21 cellular contexts compared by ENCODE assay signal in the genomic region with DNA sequence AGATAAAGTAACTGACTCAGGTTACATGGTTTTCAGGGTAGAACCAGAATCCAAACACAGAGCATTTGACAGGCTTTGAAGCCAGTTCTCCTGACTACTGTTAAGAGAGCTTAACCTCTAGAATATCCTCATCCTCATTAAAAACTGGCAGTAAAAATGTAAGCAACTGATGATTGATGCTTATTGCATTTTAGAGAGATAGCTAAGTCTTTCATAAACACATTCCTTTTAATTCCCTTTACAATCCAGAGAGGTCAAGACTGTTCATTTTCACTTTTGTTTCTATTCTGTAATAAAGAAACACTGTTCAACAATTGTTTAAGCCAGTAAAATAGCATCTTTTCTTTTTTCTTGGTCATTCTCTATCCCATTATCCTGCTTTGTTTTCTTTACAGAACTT. TPM values are rescaled to one million over a fixed set of nuclear protein-coding genes. Genes with fewer than 3 reads are reported as not detected.
DNase-seq lines count a peak whose midpoint lies in the region; ATAC-seq, FAIRE-seq and TF ChIP-seq lines count a peak whose summit lies in the region.
"Had no signal": no experiment of that assay in that cellular context is flagged by ENCODE, and none has a peak within 500 bp of the region (broad histone marks: within the 10 kb centered on the region; RNA-seq: fewer than 3 reads in every experiment).

No MANE protein-coding gene starts in this region.

- no peaks in the 10 kb centered on the region for H3K36me3 ChIP-seq in brain microvascular endothelial cell (replicated peaks)
- peaks cover 0 to 6% of the 10 kb centered on the region in 2 donors for H3K36me3 ChIP-seq in muscle layer of duodenum (ENCODE audit: control insufficient read depth in 1 of 2, insufficient read depth in 2 of 2, low read length in 2 of 2)
- H3K36me3 ChIP-seq in neuronal stem cell (replicated peaks in 1 of 2; ENCODE audit: control insufficient read depth in 2 of 2, insufficient read depth in 2 of 2, low read length in 2 of 2) = no peaks in the 10 kb centered on the region
- H3K36me3 ChIP-seq: Peyer's patch, right lobe of liver, upper lobe of left lung, WERI-Rb-1 had no signal

- H3K4me2 ChIP-seq in neuronal stem cell (ENCODE audit: insufficient read depth, low read length, poor library complexity, severe bottlenecking) = no peak overlapping the region

- no peak overlapping the region for H4K91ac ChIP-seq in neuronal stem cell (ENCODE audit: low read depth, low read length, poor library complexity)

- no peak for ATAC-seq in GM21529 (IDR thresholded peaks at IDR 0.05; ENCODE audit: unreplicated experiment)
- ATAC-seq: right lobe of liver; stimulated activated naive B cell treated with anti-CD40 and anti-IgM and Interleukin-4, amounts not matched to agents 10 μg/mL and 1 μg/mL and 100 μg/mL, for 72 hours had no signal

- H3K4me1 ChIP-seq in muscle layer of duodenum (ENCODE audit: control insufficient read depth in 1 of 2, insufficient read depth in 2 of 2, low read length in 2 of 2) (peaks cover 7 to 15% of the 10 kb centered on the region in 2 donors), neuronal stem cell (ENCODE audit: control insufficient read depth in 2 of 2, insufficient read depth in 1 of 2, low read depth in 1 of 2, low read length in 2 of 2) (peaks cover 0 to 2% of the 10 kb centered on the region in 2 donors)
- H3K4me1 ChIP-seq: Peyer's patch had no signal

- no peaks in the 10 kb centered on the region for H3K36me3 Mint-ChIP-seq in HFFc6 (ENCODE audit: low read depth)
- H3K36me3 Mint-ChIP-seq: stimulated activated naive B cell treated with anti-CD40 and anti-IgM and Interleukin-4, amounts not matched to agents 10 μg/mL and 1 μg/mL and 100 μg/mL, for 72 hours had no signal

- H3K27me3 Mint-ChIP-seq in HFFc6 (ENCODE audit: insufficient read depth) = peaks cover 1% of the 10 kb centered on the region; the same call in 1 of the 2 replicates
- H3K27me3 Mint-ChIP-seq: stimulated activated naive B cell treated with anti-CD40 and anti-IgM and Interleukin-4, amounts not matched to agents 10 μg/mL and 1 μg/mL and 100 μg/mL, for 72 hours had no signal

- H2BK12ac ChIP-seq in neuronal stem cell (ENCODE audit: low read length) = no peak overlapping the region

- H2AK5ac ChIP-seq in neuronal stem cell (ENCODE audit: low read depth, low read length) = no peak overlapping the region

- H4K8ac ChIP-seq in neuronal stem cell (ENCODE audit: low read depth, low read length) = no peak overlapping the region

- no peak overlapping the region for H3K18ac ChIP-seq in neuronal stem cell (ENCODE audit: low read length)

- no peak overlapping the region for H2AFZ ChIP-seq in neuronal stem cell (ENCODE audit: low read length)

- H3K23ac ChIP-seq in neuronal stem cell (ENCODE audit: low read depth, low read length, poor library complexity) = no peak overlapping the region

- H3K4me3 Mint-ChIP-seq in HFFc6 = peak overlapping the region; percentile 35; the same call in 1 of the 2 replicates
- H3K4me3 Mint-ChIP-seq: stimulated activated naive B cell treated with anti-CD40 and anti-IgM and Interleukin-4, amounts not matched to agents 10 μg/mL and 1 μg/mL and 100 μg/mL, for 72 hours had no signal

- H2BK120ac ChIP-seq in neuronal stem cell (ENCODE audit: low read depth, low read length) = no peak overlapping the region

- H3K4me3 ChIP-seq in AG10803 (ENCODE audit: low read length) = no peak overlapping the region
- H3K4me3 ChIP-seq in brain microvascular endothelial cell (ENCODE audit: low read depth, low read length) = no peak overlapping the region
- no peak overlapping the region for H3K4me3 ChIP-seq in muscle layer of duodenum (ENCODE audit: low read depth in 1 of 2, low read length in 2 of 2)
- H3K4me3 ChIP-seq in neuronal stem cell (ENCODE audit: low read length in 2 of 2) = no peak overlapping the region
- H3K4me3 ChIP-seq: lung, Peyer's patch, right lobe of liver, upper lobe of left lung had no signal

- H3K27ac ChIP-seq in brain microvascular endothelial cell (peak overlapping the region; percentile 97), muscle layer of duodenum (ENCODE audit: low read length) (peak overlapping the region; percentile 44), neuronal stem cell (replicated peaks; ENCODE audit: low read length) (no peak overlapping the region)
- H3K27ac ChIP-seq: right lobe of liver, upper lobe of left lung, WERI-Rb-1 had no signal

- H3K79me1 ChIP-seq in neuronal stem cell (ENCODE audit: low read depth, low read length) = no peaks in the 10 kb centered on the region

- H3K27me3 ChIP-seq in brain microvascular endothelial cell (replicated peaks) (no peaks in the 10 kb centered on the region), muscle layer of duodenum (ENCODE audit: low read depth, low read length) (no peaks in the 10 kb centered on the region), neuronal stem cell (ENCODE audit: control insufficient read depth in 3 of 3, insufficient read depth in 3 of 3, low read depth in 1 of 3, low read length in 3 of 3) (no peaks in the 10 kb centered on the region)
- H3K27me3 ChIP-seq: Peyer's patch, right lobe of liver, upper lobe of left lung had no signal

- no peak overlapping the region for H3K14ac ChIP-seq in neuronal stem cell (ENCODE audit: low read length)

- DNase-seq in AG10803 (ENCODE audit: low read depth) (peak; percentile 75), HFFc6 (peak; percentile 42), brain microvascular endothelial cell (no peak), frontal cortex (ENCODE audit: low spot score in 2 of 2) (no peak), GOT3 (lab: John Stamatoyannopoulos, UW) (no peak), neuronal stem cell (ENCODE audit: low spot score) (no peak)
- DNase-seq: activated CD8-positive, alpha-beta memory T cell treated with anti-CD3 and anti-CD28 coated beads for 24 hours; aorta; dermis blood vessel endothelial cell; Karpas-422; NCI-H146; NCI-H524; Peyer's patch; right lobe of liver; stimulated activated naive B cell treated with anti-CD40 and anti-IgM and Interleukin-4, amounts not matched to agents 10 μg/mL and 1 μg/mL and 100 μg/mL, for 72 hours; upper lobe of left lung; WERI-Rb-1 had no signal

- no peak for FAIRE-seq in frontal cortex (lab: Jason Lieb, UNC)
- FAIRE-seq: GM12892 had no signal

- no peak overlapping the region for H3K9ac ChIP-seq in neuronal stem cell (ENCODE audit: low read depth, low read length, poor library complexity)

- in situ Hi-C loops in brain microvascular endothelial cell (cut with HindIII; ENCODE audit: low pct_ligation_motif_present, low sequenced_read_pairs) = no loop called here

- H3K4ac ChIP-seq in neuronal stem cell (ENCODE audit: low read length) = no peak overlapping the region

- H3K27ac Mint-ChIP-seq in HFFc6 = peak overlapping the region; percentile 92
- H3K27ac Mint-ChIP-seq: stimulated activated naive B cell treated with anti-CD40 and anti-IgM and Interleukin-4, amounts not matched to agents 10 μg/mL and 1 μg/mL and 100 μg/mL, for 72 hours had no signal

- no peak overlapping the region for H2BK15ac ChIP-seq in neuronal stem cell (ENCODE audit: low read length)

- TF ChIP-seq CTCF in AG10803 (conservative IDR thresholded peaks at IDR 0.05; ENCODE audit: low read length) (no peak), HFFc6 (IDR thresholded peaks at IDR 0.05) (no peak), brain microvascular endothelial cell (IDR thresholded peaks at IDR 0.05; ENCODE audit: low read depth, low read length, missing control alignments) (no peak)

- no peaks in the 10 kb centered on the region for H3K9me3 ChIP-seq in muscle layer of duodenum (ENCODE audit: control insufficient read depth in 1 of 2, low read length in 2 of 2)
- H3K9me3 ChIP-seq in neuronal stem cell (replicated peaks in 1 of 2; ENCODE audit: control insufficient read depth in 2 of 2, insufficient read depth in 1 of 2, low read depth in 1 of 2, low read length in 2 of 2) = no peaks in the 10 kb centered on the region
- H3K9me3 ChIP-seq: Peyer's patch, right lobe of liver, upper lobe of left lung had no signal

- no peaks in the 10 kb centered on the region for H3K9me3 Mint-ChIP-seq in HFFc6
- H3K9me3 Mint-ChIP-seq: stimulated activated naive B cell treated with anti-CD40 and anti-IgM and Interleukin-4, amounts not matched to agents 10 μg/mL and 1 μg/mL and 100 μg/mL, for 72 hours had no signal

- peaks cover 49% of the 10 kb centered on the region for H3K4me1 Mint-ChIP-seq in HFFc6 (ENCODE audit: low read depth)

- no peak overlapping the region for H2BK5ac ChIP-seq in neuronal stem cell (ENCODE audit: low read length)

RNA-seq across cellular contexts. Expression of a gene that starts 53.9 kb away (rescaled TPM):
- total RNA-seq in HFFc6 (2021; fragmentation: NEBNext Ultra II Directional; extraction: Animal tissue kit (Norgen Biotek cat#: 25700)) = 1 to 10 TPM in 2 of 6 experiments, under 1 TPM in 4; 0.34 to 2.2 (median 0.79) TPM
- 33.0 TPM for total RNA-seq in frontal cortex
- polyA plus RNA-seq in neuronal stem cell (2013, experiment 1 of 2) = 0.67 TPM
- 0.96 TPM for polyA plus RNA-seq in neuronal stem cell (2013, experiment 2 of 2)

Comparison
In these comparisons a context has a peak if more than half of its experiments do, and no peak if none do; other contexts are left out.
1. DNase-seq: peak in AG10803 (single experiment) and HFFc6 (single experiment); none in brain microvascular endothelial cell (single experiment), frontal cortex (0 of 2), GOT3 (single experiment) and neuronal stem cell (single experiment).
2. RNA of a gene that starts 53.9 kb away (total RNA-seq): 33.0 TPM in frontal cortex (single experiment); 0.34 to 2.2 TPM in HFFc6; every median in the first group is over 10 times any median in the second.